ENCODE assay signal across 1 cellular context in genomic region chr3:33889394-33890039, GRCh38.
A peak's percentile ranks its signal among the peaks of the same experiment; 100 is the strongest.
TF ChIP-seq lines count a peak whose summit lies in the region.

No MANE protein-coding gene starts in this region.

TF ChIP-seq in K562, 482 proteins besides CTCF, POLR2A, EP300 and RAD21 (continued from another document and continues in another):
- TF ChIP-seq, protein P1, sequence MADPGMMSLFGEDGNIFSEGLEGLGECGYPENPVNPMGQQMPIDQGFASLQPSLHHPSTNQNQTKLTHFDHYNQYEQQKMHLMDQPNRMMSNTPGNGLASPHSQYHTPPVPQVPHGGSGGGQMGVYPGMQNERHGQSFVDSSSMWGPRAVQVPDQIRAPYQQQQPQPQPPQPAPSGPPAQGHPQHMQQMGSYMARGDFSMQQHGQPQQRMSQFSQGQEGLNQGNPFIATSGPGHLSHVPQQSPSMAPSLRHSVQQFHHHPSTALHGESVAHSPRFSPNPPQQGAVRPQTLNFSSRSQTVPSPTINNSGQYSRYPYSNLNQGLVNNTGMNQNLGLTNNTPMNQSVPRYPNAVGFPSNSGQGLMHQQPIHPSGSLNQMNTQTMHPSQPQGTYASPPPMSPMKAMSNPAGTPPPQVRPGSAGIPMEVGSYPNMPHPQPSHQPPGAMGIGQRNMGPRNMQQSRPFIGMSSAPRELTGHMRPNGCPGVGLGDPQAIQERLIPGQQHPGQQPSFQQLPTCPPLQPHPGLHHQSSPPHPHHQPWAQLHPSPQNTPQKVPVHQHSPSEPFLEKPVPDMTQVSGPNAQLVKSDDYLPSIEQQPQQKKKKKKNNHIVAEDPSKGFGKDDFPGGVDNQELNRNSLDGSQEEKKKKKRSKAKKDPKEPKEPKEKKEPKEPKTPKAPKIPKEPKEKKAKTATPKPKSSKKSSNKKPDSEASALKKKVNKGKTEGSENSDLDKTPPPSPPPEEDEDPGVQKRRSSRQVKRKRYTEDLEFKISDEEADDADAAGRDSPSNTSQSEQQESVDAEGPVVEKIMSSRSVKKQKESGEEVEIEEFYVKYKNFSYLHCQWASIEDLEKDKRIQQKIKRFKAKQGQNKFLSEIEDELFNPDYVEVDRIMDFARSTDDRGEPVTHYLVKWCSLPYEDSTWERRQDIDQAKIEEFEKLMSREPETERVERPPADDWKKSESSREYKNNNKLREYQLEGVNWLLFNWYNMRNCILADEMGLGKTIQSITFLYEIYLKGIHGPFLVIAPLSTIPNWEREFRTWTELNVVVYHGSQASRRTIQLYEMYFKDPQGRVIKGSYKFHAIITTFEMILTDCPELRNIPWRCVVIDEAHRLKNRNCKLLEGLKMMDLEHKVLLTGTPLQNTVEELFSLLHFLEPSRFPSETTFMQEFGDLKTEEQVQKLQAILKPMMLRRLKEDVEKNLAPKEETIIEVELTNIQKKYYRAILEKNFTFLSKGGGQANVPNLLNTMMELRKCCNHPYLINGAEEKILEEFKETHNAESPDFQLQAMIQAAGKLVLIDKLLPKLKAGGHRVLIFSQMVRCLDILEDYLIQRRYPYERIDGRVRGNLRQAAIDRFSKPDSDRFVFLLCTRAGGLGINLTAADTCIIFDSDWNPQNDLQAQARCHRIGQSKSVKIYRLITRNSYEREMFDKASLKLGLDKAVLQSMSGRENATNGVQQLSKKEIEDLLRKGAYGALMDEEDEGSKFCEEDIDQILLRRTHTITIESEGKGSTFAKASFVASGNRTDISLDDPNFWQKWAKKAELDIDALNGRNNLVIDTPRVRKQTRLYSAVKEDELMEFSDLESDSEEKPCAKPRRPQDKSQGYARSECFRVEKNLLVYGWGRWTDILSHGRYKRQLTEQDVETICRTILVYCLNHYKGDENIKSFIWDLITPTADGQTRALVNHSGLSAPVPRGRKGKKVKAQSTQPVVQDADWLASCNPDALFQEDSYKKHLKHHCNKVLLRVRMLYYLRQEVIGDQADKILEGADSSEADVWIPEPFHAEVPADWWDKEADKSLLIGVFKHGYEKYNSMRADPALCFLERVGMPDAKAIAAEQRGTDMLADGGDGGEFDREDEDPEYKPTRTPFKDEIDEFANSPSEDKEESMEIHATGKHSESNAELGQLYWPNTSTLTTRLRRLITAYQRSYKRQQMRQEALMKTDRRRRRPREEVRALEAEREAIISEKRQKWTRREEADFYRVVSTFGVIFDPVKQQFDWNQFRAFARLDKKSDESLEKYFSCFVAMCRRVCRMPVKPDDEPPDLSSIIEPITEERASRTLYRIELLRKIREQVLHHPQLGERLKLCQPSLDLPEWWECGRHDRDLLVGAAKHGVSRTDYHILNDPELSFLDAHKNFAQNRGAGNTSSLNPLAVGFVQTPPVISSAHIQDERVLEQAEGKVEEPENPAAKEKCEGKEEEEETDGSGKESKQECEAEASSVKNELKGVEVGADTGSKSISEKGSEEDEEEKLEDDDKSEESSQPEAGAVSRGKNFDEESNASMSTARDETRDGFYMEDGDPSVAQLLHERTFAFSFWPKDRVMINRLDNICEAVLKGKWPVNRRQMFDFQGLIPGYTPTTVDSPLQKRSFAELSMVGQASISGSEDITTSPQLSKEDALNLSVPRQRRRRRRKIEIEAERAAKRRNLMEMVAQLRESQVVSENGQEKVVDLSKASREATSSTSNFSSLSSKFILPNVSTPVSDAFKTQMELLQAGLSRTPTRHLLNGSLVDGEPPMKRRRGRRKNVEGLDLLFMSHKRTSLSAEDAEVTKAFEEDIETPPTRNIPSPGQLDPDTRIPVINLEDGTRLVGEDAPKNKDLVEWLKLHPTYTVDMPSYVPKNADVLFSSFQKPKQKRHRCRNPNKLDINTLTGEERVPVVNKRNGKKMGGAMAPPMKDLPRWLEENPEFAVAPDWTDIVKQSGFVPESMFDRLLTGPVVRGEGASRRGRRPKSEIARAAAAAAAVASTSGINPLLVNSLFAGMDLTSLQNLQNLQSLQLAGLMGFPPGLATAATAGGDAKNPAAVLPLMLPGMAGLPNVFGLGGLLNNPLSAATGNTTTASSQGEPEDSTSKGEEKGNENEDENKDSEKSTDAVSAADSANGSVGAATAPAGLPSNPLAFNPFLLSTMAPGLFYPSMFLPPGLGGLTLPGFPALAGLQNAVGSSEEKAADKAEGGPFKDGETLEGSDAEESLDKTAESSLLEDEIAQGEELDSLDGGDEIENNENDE (IDR thresholded peaks at IDR 0.05; ENCODE audit: low read depth, low read length) = no peak
- TF ChIP-seq, protein P2, sequence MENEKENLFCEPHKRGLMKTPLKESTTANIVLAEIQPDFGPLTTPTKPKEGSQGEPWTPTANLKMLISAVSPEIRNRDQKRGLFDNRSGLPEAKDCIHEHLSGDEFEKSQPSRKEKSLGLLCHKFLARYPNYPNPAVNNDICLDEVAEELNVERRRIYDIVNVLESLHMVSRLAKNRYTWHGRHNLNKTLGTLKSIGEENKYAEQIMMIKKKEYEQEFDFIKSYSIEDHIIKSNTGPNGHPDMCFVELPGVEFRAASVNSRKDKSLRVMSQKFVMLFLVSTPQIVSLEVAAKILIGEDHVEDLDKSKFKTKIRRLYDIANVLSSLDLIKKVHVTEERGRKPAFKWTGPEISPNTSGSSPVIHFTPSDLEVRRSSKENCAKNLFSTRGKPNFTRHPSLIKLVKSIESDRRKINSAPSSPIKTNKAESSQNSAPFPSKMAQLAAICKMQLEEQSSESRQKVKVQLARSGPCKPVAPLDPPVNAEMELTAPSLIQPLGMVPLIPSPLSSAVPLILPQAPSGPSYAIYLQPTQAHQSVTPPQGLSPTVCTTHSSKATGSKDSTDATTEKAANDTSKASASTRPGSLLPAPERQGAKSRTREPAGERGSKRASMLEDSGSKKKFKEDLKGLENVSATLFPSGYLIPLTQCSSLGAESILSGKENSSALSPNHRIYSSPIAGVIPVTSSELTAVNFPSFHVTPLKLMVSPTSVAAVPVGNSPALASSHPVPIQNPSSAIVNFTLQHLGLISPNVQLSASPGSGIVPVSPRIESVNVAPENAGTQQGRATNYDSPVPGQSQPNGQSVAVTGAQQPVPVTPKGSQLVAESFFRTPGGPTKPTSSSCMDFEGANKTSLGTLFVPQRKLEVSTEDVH (IDR thresholded peaks at IDR 0.05; ENCODE audit: low read depth, partially characterized antibody) = no peak
- no peak for TF ChIP-seq ARID3A (IDR thresholded peaks at IDR 0.05; ENCODE audit: borderline replicate concordance, low read depth, low read length)
- TF ChIP-seq, protein P3, sequence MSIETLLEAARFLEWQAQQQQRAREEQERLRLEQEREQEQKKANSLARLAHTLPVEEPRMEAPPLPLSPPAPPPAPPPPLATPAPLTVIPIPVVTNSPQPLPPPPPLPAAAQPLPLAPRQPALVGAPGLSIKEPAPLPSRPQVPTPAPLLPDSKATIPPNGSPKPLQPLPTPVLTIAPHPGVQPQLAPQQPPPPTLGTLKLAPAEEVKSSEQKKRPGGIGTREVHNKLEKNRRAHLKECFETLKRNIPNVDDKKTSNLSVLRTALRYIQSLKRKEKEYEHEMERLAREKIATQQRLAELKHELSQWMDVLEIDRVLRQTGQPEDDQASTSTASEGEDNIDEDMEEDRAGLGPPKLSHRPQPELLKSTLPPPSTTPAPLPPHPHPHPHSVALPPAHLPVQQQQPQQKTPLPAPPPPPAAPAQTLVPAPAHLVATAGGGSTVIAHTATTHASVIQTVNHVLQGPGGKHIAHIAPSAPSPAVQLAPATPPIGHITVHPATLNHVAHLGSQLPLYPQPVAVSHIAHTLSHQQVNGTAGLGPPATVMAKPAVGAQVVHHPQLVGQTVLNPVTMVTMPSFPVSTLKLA (conservative IDR thresholded peaks at IDR 0.05) = no peak
- no peak for TF ChIP-seq CCNT2 (IDR thresholded peaks at IDR 0.05; ENCODE audit: borderline replicate concordance, extremely low read depth, insufficient read length, low read depth, low read length)
- TF ChIP-seq ZNF511 (CRISPR knock-in tag; IDR thresholded peaks at IDR 0.05) = no peak
- no peak for TF ChIP-seq ATF7 (IDR thresholded peaks at IDR 0.05)
- no peak for TF ChIP-seq ARID2 (IDR thresholded peaks at IDR 0.05)
- no peak for TF ChIP-seq HEY1 (CRISPR knock-in tag; IDR thresholded peaks at IDR 0.05; ENCODE audit: borderline replicate concordance)
- TF ChIP-seq SUPT5H (IDR thresholded peaks at IDR 0.05) = no peak
- 0 out of 2 replicates have a peak, but pooled peaks have one; percentile 21 for TF ChIP-seq MECOM (CRISPR knock-in tag; IDR thresholded peaks at IDR 0.05)
- TF ChIP-seq SP2 (IDR thresholded peaks at IDR 0.05; ENCODE audit: extremely low read depth, low read depth, low read length, poor library complexity, severe bottlenecking) = no peak
- TF ChIP-seq SP1 (CRISPR knock-in tag; IDR thresholded peaks at IDR 0.05) = no peak
- no peak for TF ChIP-seq ZNF263 (CRISPR knock-in tag; IDR thresholded peaks at IDR 0.05; ENCODE audit: borderline replicate concordance)
- TF ChIP-seq PHF20 (IDR thresholded peaks at IDR 0.05; ENCODE audit: partially characterized antibody) = no peak
- no peak for TF ChIP-seq NR4A1 (CRISPR knock-in tag; IDR thresholded peaks at IDR 0.05)
- TF ChIP-seq NR4A1 (tag; IDR thresholded peaks at IDR 0.05) = no peak
- TF ChIP-seq, protein P4, sequence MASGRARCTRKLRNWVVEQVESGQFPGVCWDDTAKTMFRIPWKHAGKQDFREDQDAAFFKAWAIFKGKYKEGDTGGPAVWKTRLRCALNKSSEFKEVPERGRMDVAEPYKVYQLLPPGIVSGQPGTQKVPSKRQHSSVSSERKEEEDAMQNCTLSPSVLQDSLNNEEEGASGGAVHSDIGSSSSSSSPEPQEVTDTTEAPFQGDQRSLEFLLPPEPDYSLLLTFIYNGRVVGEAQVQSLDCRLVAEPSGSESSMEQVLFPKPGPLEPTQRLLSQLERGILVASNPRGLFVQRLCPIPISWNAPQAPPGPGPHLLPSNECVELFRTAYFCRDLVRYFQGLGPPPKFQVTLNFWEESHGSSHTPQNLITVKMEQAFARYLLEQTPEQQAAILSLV (tag; IDR thresholded peaks at IDR 0.05) = 0 out of 2 replicates have a peak, but pooled peaks have one; percentile 37
- no peak for TF ChIP-seq ZNF780A (CRISPR knock-in tag; IDR thresholded peaks at IDR 0.05)
- TF ChIP-seq RCOR1 (IDR thresholded peaks at IDR 0.05; ENCODE audit: borderline replicate concordance in 1 of 2, low read depth in 2 of 2, low read length in 2 of 2) = peak in 1 of 2 experiments; percentile 40; a peak in 1 of 4 replicates
- no peak for TF ChIP-seq HDAC6 (IDR thresholded peaks at IDR 0.05; ENCODE audit: low read depth, low read length)
- no peak for TF ChIP-seq HNRNPH1 (optimal IDR thresholded peaks at IDR 0.05; ENCODE audit: low read depth, low read length)
- no peak for TF ChIP-seq RBBP5 (IDR thresholded peaks at IDR 0.05; ENCODE audit: borderline replicate concordance, insufficient read depth, low read length, poor library complexity, severe bottlenecking)
- TF ChIP-seq NR2F6 (CRISPR knock-in tag; IDR thresholded peaks at IDR 0.05) = no peak
- TF ChIP-seq, protein P5, sequence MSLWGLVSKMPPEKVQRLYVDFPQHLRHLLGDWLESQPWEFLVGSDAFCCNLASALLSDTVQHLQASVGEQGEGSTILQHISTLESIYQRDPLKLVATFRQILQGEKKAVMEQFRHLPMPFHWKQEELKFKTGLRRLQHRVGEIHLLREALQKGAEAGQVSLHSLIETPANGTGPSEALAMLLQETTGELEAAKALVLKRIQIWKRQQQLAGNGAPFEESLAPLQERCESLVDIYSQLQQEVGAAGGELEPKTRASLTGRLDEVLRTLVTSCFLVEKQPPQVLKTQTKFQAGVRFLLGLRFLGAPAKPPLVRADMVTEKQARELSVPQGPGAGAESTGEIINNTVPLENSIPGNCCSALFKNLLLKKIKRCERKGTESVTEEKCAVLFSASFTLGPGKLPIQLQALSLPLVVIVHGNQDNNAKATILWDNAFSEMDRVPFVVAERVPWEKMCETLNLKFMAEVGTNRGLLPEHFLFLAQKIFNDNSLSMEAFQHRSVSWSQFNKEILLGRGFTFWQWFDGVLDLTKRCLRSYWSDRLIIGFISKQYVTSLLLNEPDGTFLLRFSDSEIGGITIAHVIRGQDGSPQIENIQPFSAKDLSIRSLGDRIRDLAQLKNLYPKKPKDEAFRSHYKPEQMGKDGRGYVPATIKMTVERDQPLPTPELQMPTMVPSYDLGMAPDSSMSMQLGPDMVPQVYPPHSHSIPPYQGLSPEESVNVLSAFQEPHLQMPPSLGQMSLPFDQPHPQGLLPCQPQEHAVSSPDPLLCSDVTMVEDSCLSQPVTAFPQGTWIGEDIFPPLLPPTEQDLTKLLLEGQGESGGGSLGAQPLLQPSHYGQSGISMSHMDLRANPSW (CRISPR knock-in tag; IDR thresholded peaks at IDR 0.05) = no peak
- TF ChIP-seq, protein P6, sequence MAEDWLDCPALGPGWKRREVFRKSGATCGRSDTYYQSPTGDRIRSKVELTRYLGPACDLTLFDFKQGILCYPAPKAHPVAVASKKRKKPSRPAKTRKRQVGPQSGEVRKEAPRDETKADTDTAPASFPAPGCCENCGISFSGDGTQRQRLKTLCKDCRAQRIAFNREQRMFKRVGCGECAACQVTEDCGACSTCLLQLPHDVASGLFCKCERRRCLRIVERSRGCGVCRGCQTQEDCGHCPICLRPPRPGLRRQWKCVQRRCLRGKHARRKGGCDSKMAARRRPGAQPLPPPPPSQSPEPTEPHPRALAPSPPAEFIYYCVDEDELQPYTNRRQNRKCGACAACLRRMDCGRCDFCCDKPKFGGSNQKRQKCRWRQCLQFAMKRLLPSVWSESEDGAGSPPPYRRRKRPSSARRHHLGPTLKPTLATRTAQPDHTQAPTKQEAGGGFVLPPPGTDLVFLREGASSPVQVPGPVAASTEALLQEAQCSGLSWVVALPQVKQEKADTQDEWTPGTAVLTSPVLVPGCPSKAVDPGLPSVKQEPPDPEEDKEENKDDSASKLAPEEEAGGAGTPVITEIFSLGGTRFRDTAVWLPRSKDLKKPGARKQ (CRISPR knock-in tag; IDR thresholded peaks at IDR 0.05) = no peak
- TF ChIP-seq, protein P7, sequence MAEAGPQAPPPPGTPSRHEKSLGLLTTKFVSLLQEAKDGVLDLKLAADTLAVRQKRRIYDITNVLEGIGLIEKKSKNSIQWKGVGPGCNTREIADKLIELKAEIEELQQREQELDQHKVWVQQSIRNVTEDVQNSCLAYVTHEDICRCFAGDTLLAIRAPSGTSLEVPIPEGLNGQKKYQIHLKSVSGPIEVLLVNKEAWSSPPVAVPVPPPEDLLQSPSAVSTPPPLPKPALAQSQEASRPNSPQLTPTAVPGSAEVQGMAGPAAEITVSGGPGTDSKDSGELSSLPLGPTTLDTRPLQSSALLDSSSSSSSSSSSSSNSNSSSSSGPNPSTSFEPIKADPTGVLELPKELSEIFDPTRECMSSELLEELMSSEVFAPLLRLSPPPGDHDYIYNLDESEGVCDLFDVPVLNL (CRISPR knock-in tag; IDR thresholded peaks at IDR 0.05; ENCODE audit: low read depth) = no peak
- TF ChIP-seq ZNF76 (CRISPR knock-in tag; IDR thresholded peaks at IDR 0.05; ENCODE audit: borderline replicate concordance) = no peak
- no peak for TF ChIP-seq CHD4 (IDR thresholded peaks at IDR 0.05; ENCODE audit: insufficient read depth, insufficient replicate concordance, low read depth, low read length, poor library complexity, severe bottlenecking)
- TF ChIP-seq ZNF561 (CRISPR knock-in tag; conservative IDR thresholded peaks at IDR 0.05) = no peak
